Comparison of ENCODE assay signal across 17 cellular contexts in the genomic region with DNA sequence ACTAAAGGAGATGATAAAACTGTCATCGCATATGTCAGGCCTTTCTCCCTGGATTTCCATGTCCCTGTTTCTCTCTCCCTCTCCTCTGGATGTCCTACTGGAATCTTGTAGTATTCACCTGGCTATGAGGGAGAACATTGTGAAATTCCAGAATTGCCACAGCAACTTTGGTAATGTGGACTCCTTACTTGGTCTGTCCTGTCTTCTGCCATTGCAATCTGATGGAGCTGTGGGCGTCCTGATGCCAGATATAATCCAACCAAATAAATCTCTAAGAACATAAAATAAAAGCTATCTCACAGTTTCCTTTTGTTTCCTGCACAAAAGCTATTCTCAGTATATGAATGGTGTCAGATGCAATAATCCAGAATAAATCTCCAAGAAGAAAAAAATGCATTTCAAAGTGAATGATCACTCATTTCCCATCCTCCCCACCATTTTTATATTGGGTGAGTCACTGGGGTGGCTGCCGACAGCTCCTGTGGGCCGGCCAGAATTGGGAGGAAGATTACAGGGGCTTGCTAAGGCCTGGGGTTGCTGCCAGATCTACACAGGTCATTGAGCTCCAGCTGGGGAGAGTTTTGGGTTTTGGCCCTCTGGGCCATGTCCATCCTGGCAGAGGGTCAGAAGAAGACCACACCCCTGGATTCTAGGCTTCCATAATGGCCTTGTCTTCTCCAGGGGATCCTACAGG.
DNase-seq lines count a peak whose midpoint lies in the region; TF ChIP-seq lines count a peak whose summit lies in the region.
"Had no signal": no experiment of that assay in that cellular context is flagged by ENCODE, and none has a peak within 500 bp of the region (broad histone marks: within the 10 kb centered on the region; RNA-seq: fewer than 3 reads in every experiment).

No MANE protein-coding gene starts in this region.

- no peak overlapping the region for H2BK15ac ChIP-seq in mesenchymal stem cell (ENCODE audit: low read depth, poor library complexity, severe bottlenecking)

- DNase-seq in AG08396 (ENCODE audit: low spot score) (peak; percentile 25), HCEC 1CT (peak; percentile 68), coronary artery (ENCODE audit: low spot score) (peak; percentile 72), mesenchymal stem cell (peak; percentile 9), NCI-H446 (lab: John Stamatoyannopoulos, UW) (no peak), NCI-H1092 (lab: John Stamatoyannopoulos, UW) (no peak), glutamatergic neuron (no peak), NCI-H128 (lab: John Stamatoyannopoulos, UW; ENCODE audit: unreplicated experiment) (no peak)
- DNase-seq: activated naive CD8-positive, alpha-beta T cell treated with anti-CD3 and anti-CD28 coated beads, Interleukin-2, amount 10 ng/mL, durations not matched to agents 7 days and 5 days; activated T-cell treated with anti-CD3 and anti-CD28 coated beads, Interleukin-2, amount 50 U/mL, for 72 hours; COR-L47; NCI-H2029 treated with DMSO at 0.1 percent for 48 hours; NCI-H526 treated with DMSO at 0.1 percent for 48 hours; retina had no signal

- peaks cover 9% of the 10 kb centered on the region for H3K36me3 Mint-ChIP-seq in glutamatergic neuron (ENCODE audit: unreplicated experiment)
- H3K36me3 Mint-ChIP-seq: activated naive CD8-positive, alpha-beta T cell treated with anti-CD3 and anti-CD28 coated beads, Interleukin-2, amount 10 ng/mL, durations not matched to agents 7 days and 5 days; neural progenitor cell had no signal

- H3K9ac ChIP-seq in mesenchymal stem cell (ENCODE audit: low read length), result peak overlapping the region; percentile 17
- H3K9ac ChIP-seq: neural progenitor cell had no signal

- no peak overlapping the region for H3K27ac Mint-ChIP-seq in glutamatergic neuron (ENCODE audit: unreplicated experiment)
- H3K27ac Mint-ChIP-seq: activated naive CD8-positive, alpha-beta T cell treated with anti-CD3 and anti-CD28 coated beads, Interleukin-2, amount 10 ng/mL, durations not matched to agents 7 days and 5 days; activated T-cell treated with anti-CD3 and anti-CD28 coated beads, Interleukin-2, amount 50 U/mL, for 72 hours; neural progenitor cell had no signal

- H3K14ac ChIP-seq in mesenchymal stem cell (ENCODE audit: low read length in 2 of 2), result no peak overlapping the region

- H4K8ac ChIP-seq in mesenchymal stem cell (ENCODE audit: low read length), result no peak overlapping the region

- H2BK12ac ChIP-seq in mesenchymal stem cell (ENCODE audit: low read length in 2 of 2), result no peak overlapping the region

- no peak overlapping the region for H3K18ac ChIP-seq in mesenchymal stem cell (ENCODE audit: low read depth in 1 of 2, low read length in 2 of 2)

- peaks cover 1% of the 10 kb centered on the region for H3K4me1 Mint-ChIP-seq in glutamatergic neuron (ENCODE audit: low read depth, unreplicated experiment)

- peaks cover 4% of the 10 kb centered on the region for H3K9me3 ChIP-seq in mesenchymal stem cell (ENCODE audit: control insufficient read depth, low read length)
- H3K9me3 ChIP-seq: gastroesophageal sphincter had no signal

- H3K4me3 Mint-ChIP-seq in glutamatergic neuron (ENCODE audit: unreplicated experiment), result no peak overlapping the region
- H3K4me3 Mint-ChIP-seq: activated naive CD8-positive, alpha-beta T cell treated with anti-CD3 and anti-CD28 coated beads, Interleukin-2, amount 10 ng/mL, durations not matched to agents 7 days and 5 days; activated T-cell treated with anti-CD3 and anti-CD28 coated beads, Interleukin-2, amount 50 U/mL, for 72 hours; central memory CD8-positive, alpha-beta T cell; neural progenitor cell had no signal

- no peak overlapping the region for H3K23ac ChIP-seq in mesenchymal stem cell (ENCODE audit: low read length in 2 of 2)

- H3K27ac ChIP-seq in coronary artery (no peak overlapping the region), mesenchymal stem cell (ENCODE audit: low read length, poor library complexity, severe bottlenecking) (no peak overlapping the region)
- H3K27ac ChIP-seq: gastroesophageal sphincter, neural progenitor cell had no signal

- no peak overlapping the region for H4K91ac ChIP-seq in mesenchymal stem cell (ENCODE audit: low read length)

- H3K4me3 ChIP-seq in coronary artery (no peak overlapping the region), mesenchymal stem cell (ENCODE audit: insufficient read depth in 1 of 2, low read depth in 1 of 2, low read length in 2 of 2) (no peak overlapping the region)
- H3K4me3 ChIP-seq: gastroesophageal sphincter, neural progenitor cell had no signal

- H3K79me1 ChIP-seq in mesenchymal stem cell (replicated peaks; ENCODE audit: low read length, poor library complexity, severe bottlenecking), result no peaks in the 10 kb centered on the region

- H3K27me3 Mint-ChIP-seq in glutamatergic neuron (ENCODE audit: unreplicated experiment), result peaks cover 3% of the 10 kb centered on the region

- H3K27me3 ChIP-seq in mesenchymal stem cell (ENCODE audit: control insufficient read depth in 1 of 2, insufficient read depth in 1 of 2, low read length in 2 of 2), result peaks cover 0 to 20% of the 10 kb centered on the region in 2 experiments
- H3K27me3 ChIP-seq: gastroesophageal sphincter had no signal

- no peak for TF ChIP-seq CTCF in coronary artery (IDR thresholded peaks at IDR 0.05)
- no peak for TF ChIP-seq CTCF in glutamatergic neuron (IDR thresholded peaks at IDR 0.05; ENCODE audit: partially characterized antibody, unreplicated experiment)

- H3K9me3 Mint-ChIP-seq in glutamatergic neuron (ENCODE audit: unreplicated experiment), result peaks cover 3% of the 10 kb centered on the region

- no peak overlapping the region for H3K4me2 ChIP-seq in mesenchymal stem cell (ENCODE audit: low read length, poor library complexity, severe bottlenecking)
- H3K4me2 ChIP-seq: neural progenitor cell had no signal

- WGBS in mesenchymal stem cell, result 84% methylated on average over 3 of the region's 4 CpGs

- no peaks in the 10 kb centered on the region for H3K36me3 ChIP-seq in mesenchymal stem cell (ENCODE audit: control insufficient read depth in 1 of 2, insufficient read depth in 2 of 2, low read depth in 1 of 2, low read length in 2 of 2)
- H3K36me3 ChIP-seq: gastroesophageal sphincter, neural progenitor cell had no signal

- H3K4me1 ChIP-seq in mesenchymal stem cell (ENCODE audit: control insufficient read depth, insufficient read depth, low read depth, low read length), result peaks cover 8% of the 10 kb centered on the region

- no peak overlapping the region for H3K4ac ChIP-seq in mesenchymal stem cell (ENCODE audit: low read depth in 1 of 2, low read length in 2 of 2)

- no peak overlapping the region for H2BK120ac ChIP-seq in mesenchymal stem cell (ENCODE audit: low read depth, low read length)

- H2AK5ac ChIP-seq in mesenchymal stem cell (ENCODE audit: low read length, severe bottlenecking), result no peak overlapping the region

- H2BK5ac ChIP-seq in mesenchymal stem cell (ENCODE audit: low read depth, low read length, poor library complexity, severe bottlenecking), result no peak overlapping the region

- no peak overlapping the region for H2AFZ ChIP-seq in mesenchymal stem cell (ENCODE audit: low read depth, low read length)
- H2AFZ ChIP-seq: neural progenitor cell had no signal

Comparison
In these comparisons a context has a peak if more than half of its experiments do, and no peak if none do; other contexts are left out.
1. DNase-seq: peak in AG08396 (single experiment), HCEC 1CT (single experiment), coronary artery (single experiment) and mesenchymal stem cell (single experiment); none in NCI-H446 (0 of 2), NCI-H1092 (single experiment), glutamatergic neuron (single experiment) and NCI-H128 (single experiment).